ENCODE assay signal across 12 cellular contexts in genomic region chr16:77289331-77289809, GRCh38.
DNase-seq lines count a peak whose midpoint lies in the region; FAIRE-seq and TF ChIP-seq lines count a peak whose summit lies in the region.
"Had no signal": no experiment of that assay in that cellular context is flagged by ENCODE, and none has a peak within 500 bp of the region (broad histone marks: within the 10 kb centered on the region; RNA-seq: fewer than 3 reads in every experiment).

No MANE protein-coding gene starts in this region.

- FAIRE-seq in RCC 7860 (lab: Jason Lieb, UNC), result no peak
- FAIRE-seq: GM12891 had no signal

- H3K4me3 ChIP-seq in retinal pigment epithelial cell (ENCODE audit: low read length), result no peak overlapping the region
- H3K4me3 ChIP-seq: tibial nerve had no signal

- no peak for TF ChIP-seq CTCF in retinal pigment epithelial cell (conservative IDR thresholded peaks at IDR 0.05; ENCODE audit: low read depth, low read length)

- DNase-seq in GM04504 (ENCODE audit: low read depth), result peak; percentile 35
- peak; percentile 90 for DNase-seq in RCC 7860 (ENCODE audit: low spot score)
- DNase-seq in fibroblast of peridontal ligament (ENCODE audit: extremely low read depth), result peak; percentile 65
- peak; percentile 63 for DNase-seq in retinal pigment epithelial cell (ENCODE audit: low read depth)
- DNase-seq in activated gamma-delta T cell (lab: John Stamatoyannopoulos, UW), result no peak
- DNase-seq in SKM-1 (lab: John Stamatoyannopoulos, UW; ENCODE audit: unreplicated experiment), result no peak
- no peak for DNase-seq in activated CD8-positive, alpha-beta memory T cell treated with anti-CD3 and anti-CD28 coated beads, Interleukin-2, amount 50 U/mL, for 48 hours
- DNase-seq in SKM-1 treated with dmso at 0.1 percent for 144 hours (lab: John Stamatoyannopoulos, UW; ENCODE audit: unreplicated experiment), result no peak
- DNase-seq: caudate nucleus, NCI-H1436 had no signal

Comparison
In these comparisons a context has a peak if more than half of its experiments do, and no peak if none do; other contexts are left out.
1. DNase-seq: peak in GM04504 (single experiment), RCC 7860 (single experiment), fibroblast of peridontal ligament (single experiment) and retinal pigment epithelial cell (single experiment); none in activated gamma-delta T cell (single experiment), SKM-1 (single experiment), activated CD8-positive, alpha-beta memory T cell treated with anti-CD3 and anti-CD28 coated beads, Interleukin-2, amount 50 U/mL, for 48 hours (single experiment) and SKM-1 treated with dmso at 0.1 percent for 144 hours (single experiment).